Comparison of ENCODE assay signal across 1 cellular context in the genomic region with DNA sequence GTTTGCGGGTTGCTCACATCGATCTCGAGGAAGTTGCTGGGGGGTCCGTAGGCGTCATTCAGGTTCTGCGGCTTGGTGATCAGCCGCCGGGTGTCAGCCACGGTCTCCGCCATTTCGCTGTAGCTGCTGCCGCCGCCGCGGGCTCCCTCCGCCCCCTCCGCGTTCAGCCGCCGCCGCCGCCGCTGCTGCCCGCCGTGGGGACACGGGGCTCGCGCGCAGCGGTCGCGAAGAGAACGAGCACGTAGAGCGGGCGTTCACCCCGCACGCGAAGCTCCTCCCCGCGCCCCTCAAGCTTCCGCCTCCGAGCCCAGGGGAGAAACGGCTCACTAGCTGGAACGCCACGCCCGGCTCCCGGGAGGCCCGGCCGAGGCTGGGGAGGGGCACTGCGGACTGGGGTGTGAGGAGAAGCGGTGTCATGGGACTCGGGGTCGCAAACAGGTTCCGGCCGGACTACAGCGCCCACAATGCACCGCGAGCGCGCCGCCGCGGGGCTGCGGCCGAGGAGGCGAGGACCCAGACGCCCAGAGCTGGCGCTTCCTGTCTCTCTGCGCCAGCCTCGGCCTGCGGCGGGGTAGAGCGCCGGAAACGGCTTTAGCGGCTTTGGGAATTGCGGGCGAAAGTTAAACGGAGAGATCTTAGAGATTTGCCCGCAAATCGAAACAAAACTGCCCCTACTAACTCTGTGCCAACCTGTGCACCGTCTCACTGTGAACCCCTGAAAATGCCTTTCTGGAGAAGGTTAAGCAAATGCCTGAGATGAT.
A peak's percentile ranks its signal among the peaks of the same experiment; 100 is the strongest.
TF ChIP-seq lines count a peak whose summit lies in the region.

A gene (minus strand): TSS at position 232 of the 761 bp plus-strand sequence. CDS start 119 bp downstream, at position 113.

TF ChIP-seq in HepG2, 621 proteins besides CTCF, POLR2A, EP300 and RAD21 (continued from another document and continues in another):
- TF ChIP-seq, protein P1, sequence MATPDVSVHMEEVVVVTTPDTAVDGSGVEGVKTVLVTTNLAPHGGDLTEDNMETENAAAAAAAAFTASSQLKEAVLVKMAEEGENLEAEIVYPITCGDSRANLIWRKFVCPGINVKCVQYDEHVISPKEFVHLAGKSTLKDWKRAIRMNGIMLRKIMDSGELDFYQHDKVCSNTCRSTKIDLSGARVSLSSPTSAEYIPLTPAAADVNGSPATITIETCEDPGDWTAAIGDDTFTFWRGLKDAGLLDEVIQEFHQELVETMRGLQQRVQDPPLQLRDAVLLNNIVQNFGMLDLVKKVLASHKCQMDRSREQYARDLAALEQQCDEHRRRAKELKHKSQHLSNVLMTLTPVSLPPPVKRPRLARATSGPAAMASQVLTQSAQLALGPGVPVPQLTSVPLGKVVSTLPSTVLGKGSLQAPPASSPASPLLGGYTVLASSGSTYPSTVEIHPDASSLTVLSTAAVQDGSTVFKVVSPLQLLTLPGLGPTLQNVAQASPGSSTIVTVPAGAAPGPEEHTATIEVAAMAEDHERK (CRISPR knock-in tag; IDR thresholded peaks at IDR 0.05; ENCODE audit: low read depth): peak; percentile 83
- TF ChIP-seq ELF1 (CRISPR knock-in tag; IDR thresholded peaks at IDR 0.05) (peak; percentile 94), TCF7L2 (IDR thresholded peaks at IDR 0.05; ENCODE audit: low read depth, low read length) (no peak), THYN1 (CRISPR knock-in tag; IDR thresholded peaks at IDR 0.05; ENCODE audit: borderline replicate concordance, low read depth) (no peak), ZNF432 (CRISPR knock-in tag; IDR thresholded peaks at IDR 0.05; ENCODE audit: borderline replicate concordance) (no peak), KDM2A (CRISPR knock-in tag; IDR thresholded peaks at IDR 0.05; ENCODE audit: borderline replicate concordance, low read depth) (peak; percentile 80; the same call in 1 of the 2 replicates), PAWR (CRISPR knock-in tag; IDR thresholded peaks at IDR 0.05; ENCODE audit: borderline replicate concordance) (no peak), ELF4 (CRISPR knock-in tag; IDR thresholded peaks at IDR 0.05; ENCODE audit: borderline replicate concordance) (no peak), ZNF441 (CRISPR knock-in tag; IDR thresholded peaks at IDR 0.05; ENCODE audit: borderline replicate concordance) (no peak), JDP2 (CRISPR knock-in tag; IDR thresholded peaks at IDR 0.05; ENCODE audit: borderline replicate concordance) (no peak), RBM22 (optimal IDR thresholded peaks at IDR 0.05; ENCODE audit: low read length) (no peak), CREB1 (IDR thresholded peaks at IDR 0.05) (peak; percentile 20), CREB1 (CRISPR knock-in tag; IDR thresholded peaks at IDR 0.05) (no peak), ZFY (CRISPR knock-in tag; IDR thresholded peaks at IDR 0.05) (peak; percentile 74), HNRNPUL1 (IDR thresholded peaks at IDR 0.05; ENCODE audit: low read depth, low read length) (no peak), ZNF510 (CRISPR knock-in tag; IDR thresholded peaks at IDR 0.05; ENCODE audit: low read depth) (peak; percentile 30; the same call in 1 of the 2 replicates), NCOA1 (CRISPR knock-in tag; IDR thresholded peaks at IDR 0.05) (peak; percentile 89; the same call in 1 of the 2 replicates), ZNF101 (CRISPR knock-in tag; IDR thresholded peaks at IDR 0.05; ENCODE audit: borderline replicate concordance, low read depth) (no peak), HOXA5 (CRISPR knock-in tag; IDR thresholded peaks at IDR 0.05) (peak; percentile 19; the same call in 1 of the 2 replicates), ZNF83 (CRISPR knock-in tag; IDR thresholded peaks at IDR 0.05; ENCODE audit: borderline replicate concordance) (no peak), KLF9 (CRISPR knock-in tag; IDR thresholded peaks at IDR 0.05; ENCODE audit: low read depth) (no peak), PPARG (CRISPR knock-in tag; conservative IDR thresholded peaks at IDR 0.05) (peak; percentile 35; the same call in 1 of the 2 replicates)
- TF ChIP-seq, protein P2, sequence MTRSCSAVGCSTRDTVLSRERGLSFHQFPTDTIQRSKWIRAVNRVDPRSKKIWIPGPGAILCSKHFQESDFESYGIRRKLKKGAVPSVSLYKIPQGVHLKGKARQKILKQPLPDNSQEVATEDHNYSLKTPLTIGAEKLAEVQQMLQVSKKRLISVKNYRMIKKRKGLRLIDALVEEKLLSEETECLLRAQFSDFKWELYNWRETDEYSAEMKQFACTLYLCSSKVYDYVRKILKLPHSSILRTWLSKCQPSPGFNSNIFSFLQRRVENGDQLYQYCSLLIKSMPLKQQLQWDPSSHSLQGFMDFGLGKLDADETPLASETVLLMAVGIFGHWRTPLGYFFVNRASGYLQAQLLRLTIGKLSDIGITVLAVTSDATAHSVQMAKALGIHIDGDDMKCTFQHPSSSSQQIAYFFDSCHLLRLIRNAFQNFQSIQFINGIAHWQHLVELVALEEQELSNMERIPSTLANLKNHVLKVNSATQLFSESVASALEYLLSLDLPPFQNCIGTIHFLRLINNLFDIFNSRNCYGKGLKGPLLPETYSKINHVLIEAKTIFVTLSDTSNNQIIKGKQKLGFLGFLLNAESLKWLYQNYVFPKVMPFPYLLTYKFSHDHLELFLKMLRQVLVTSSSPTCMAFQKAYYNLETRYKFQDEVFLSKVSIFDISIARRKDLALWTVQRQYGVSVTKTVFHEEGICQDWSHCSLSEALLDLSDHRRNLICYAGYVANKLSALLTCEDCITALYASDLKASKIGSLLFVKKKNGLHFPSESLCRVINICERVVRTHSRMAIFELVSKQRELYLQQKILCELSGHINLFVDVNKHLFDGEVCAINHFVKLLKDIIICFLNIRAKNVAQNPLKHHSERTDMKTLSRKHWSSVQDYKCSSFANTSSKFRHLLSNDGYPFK (CRISPR knock-in tag; IDR thresholded peaks at IDR 0.05; ENCODE audit: borderline replicate concordance): peak; percentile 69; the same call in 1 of the 2 replicates
- TF ChIP-seq, protein P3, sequence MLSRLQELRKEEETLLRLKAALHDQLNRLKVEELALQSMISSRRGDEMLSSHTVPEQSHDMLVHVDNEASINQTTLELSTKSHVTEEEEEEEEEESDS (CRISPR knock-in tag; IDR thresholded peaks at IDR 0.05; ENCODE audit: borderline replicate concordance): no peak; the same call in 1 of the 2 replicates
- TF ChIP-seq, protein P4, sequence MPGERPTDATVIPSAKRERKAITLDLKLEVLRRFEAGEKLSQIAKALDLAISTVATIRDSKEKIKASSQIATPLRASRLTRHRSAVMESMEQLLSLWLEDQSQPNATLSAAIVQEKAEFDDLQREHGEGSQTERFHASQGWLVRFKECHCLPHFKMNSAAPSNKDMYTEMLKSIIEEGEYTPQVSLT (CRISPR knock-in tag; IDR thresholded peaks at IDR 0.05; ENCODE audit: borderline replicate concordance, low read depth): no peak
- TF ChIP-seq, protein P5, sequence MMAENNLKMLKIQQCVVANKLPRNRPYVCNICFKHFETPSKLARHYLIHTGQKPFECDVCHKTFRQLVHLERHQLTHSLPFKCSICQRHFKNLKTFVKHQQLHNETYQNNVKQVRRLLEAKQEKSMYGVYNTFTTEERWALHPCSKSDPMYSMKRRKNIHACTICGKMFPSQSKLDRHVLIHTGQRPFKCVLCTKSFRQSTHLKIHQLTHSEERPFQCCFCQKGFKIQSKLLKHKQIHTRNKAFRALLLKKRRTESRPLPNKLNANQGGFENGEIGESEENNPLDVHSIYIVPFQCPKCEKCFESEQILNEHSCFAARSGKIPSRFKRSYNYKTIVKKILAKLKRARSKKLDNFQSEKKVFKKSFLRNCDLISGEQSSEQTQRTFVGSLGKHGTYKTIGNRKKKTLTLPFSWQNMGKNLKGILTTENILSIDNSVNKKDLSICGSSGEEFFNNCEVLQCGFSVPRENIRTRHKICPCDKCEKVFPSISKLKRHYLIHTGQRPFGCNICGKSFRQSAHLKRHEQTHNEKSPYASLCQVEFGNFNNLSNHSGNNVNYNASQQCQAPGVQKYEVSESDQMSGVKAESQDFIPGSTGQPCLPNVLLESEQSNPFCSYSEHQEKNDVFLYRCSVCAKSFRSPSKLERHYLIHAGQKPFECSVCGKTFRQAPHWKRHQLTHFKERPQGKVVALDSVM (CRISPR knock-in tag; IDR thresholded peaks at IDR 0.05): 0 out of 2 replicates have a peak, but pooled peaks have one; percentile 62
- TF ChIP-seq, protein P6, sequence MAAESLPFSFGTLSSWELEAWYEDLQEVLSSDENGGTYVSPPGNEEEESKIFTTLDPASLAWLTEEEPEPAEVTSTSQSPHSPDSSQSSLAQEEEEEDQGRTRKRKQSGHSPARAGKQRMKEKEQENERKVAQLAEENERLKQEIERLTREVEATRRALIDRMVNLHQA (CRISPR knock-in tag; IDR thresholded peaks at IDR 0.05): no peak
- TF ChIP-seq, protein P7, sequence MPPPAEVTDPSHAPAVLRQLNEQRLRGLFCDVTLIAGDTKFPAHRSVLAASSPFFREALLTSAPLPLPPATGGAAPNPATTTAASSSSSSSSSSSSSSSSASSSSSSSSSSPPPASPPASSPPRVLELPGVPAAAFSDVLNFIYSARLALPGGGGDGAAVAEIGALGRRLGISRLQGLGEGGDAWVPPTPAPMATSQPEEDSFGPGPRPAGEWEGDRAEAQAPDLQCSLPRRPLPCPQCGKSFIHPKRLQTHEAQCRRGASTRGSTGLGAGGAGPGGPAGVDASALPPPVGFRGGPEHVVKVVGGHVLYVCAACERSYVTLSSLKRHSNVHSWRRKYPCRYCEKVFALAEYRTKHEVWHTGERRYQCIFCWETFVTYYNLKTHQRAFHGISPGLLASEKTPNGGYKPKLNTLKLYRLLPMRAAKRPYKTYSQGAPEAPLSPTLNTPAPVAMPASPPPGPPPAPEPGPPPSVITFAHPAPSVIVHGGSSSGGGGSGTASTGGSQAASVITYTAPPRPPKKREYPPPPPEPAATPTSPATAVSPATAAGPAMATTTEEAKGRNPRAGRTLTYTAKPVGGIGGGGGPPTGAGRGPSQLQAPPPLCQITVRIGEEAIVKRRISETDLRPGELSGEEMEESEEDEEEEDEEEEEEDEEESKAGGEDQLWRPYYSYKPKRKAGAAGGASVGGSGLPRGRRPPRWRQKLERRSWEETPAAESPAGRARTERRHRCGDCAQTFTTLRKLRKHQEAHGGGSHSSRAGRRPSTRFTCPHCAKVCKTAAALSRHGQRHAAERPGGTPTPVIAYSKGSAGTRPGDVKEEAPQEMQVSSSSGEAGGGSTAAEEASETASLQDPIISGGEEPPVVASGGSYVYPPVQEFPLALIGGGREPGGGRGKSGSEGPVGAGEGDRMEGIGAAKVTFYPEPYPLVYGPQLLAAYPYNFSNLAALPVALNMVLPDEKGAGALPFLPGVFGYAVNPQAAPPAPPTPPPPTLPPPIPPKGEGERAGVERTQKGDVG (CRISPR knock-in tag; IDR thresholded peaks at IDR 0.05; ENCODE audit: borderline replicate concordance): no peak
- TF ChIP-seq, protein P8, sequence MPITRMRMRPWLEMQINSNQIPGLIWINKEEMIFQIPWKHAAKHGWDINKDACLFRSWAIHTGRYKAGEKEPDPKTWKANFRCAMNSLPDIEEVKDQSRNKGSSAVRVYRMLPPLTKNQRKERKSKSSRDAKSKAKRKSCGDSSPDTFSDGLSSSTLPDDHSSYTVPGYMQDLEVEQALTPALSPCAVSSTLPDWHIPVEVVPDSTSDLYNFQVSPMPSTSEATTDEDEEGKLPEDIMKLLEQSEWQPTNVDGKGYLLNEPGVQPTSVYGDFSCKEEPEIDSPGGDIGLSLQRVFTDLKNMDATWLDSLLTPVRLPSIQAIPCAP (CRISPR knock-in tag; IDR thresholded peaks at IDR 0.05; ENCODE audit: low read depth): no peak
- TF ChIP-seq, protein P9, sequence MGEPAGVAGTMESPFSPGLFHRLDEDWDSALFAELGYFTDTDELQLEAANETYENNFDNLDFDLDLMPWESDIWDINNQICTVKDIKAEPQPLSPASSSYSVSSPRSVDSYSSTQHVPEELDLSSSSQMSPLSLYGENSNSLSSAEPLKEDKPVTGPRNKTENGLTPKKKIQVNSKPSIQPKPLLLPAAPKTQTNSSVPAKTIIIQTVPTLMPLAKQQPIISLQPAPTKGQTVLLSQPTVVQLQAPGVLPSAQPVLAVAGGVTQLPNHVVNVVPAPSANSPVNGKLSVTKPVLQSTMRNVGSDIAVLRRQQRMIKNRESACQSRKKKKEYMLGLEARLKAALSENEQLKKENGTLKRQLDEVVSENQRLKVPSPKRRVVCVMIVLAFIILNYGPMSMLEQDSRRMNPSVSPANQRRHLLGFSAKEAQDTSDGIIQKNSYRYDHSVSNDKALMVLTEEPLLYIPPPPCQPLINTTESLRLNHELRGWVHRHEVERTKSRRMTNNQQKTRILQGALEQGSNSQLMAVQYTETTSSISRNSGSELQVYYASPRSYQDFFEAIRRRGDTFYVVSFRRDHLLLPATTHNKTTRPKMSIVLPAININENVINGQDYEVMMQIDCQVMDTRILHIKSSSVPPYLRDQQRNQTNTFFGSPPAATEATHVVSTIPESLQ (CRISPR knock-in tag; conservative IDR thresholded peaks at IDR 0.05): 0 out of 2 replicates have a peak, but pooled peaks have one; percentile 72
- TF ChIP-seq, protein P10, sequence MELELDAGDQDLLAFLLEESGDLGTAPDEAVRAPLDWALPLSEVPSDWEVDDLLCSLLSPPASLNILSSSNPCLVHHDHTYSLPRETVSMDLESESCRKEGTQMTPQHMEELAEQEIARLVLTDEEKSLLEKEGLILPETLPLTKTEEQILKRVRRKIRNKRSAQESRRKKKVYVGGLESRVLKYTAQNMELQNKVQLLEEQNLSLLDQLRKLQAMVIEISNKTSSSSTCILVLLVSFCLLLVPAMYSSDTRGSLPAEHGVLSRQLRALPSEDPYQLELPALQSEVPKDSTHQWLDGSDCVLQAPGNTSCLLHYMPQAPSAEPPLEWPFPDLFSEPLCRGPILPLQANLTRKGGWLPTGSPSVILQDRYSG (CRISPR knock-in tag; IDR thresholded peaks at IDR 0.05): no peak
- TF ChIP-seq, protein P11, sequence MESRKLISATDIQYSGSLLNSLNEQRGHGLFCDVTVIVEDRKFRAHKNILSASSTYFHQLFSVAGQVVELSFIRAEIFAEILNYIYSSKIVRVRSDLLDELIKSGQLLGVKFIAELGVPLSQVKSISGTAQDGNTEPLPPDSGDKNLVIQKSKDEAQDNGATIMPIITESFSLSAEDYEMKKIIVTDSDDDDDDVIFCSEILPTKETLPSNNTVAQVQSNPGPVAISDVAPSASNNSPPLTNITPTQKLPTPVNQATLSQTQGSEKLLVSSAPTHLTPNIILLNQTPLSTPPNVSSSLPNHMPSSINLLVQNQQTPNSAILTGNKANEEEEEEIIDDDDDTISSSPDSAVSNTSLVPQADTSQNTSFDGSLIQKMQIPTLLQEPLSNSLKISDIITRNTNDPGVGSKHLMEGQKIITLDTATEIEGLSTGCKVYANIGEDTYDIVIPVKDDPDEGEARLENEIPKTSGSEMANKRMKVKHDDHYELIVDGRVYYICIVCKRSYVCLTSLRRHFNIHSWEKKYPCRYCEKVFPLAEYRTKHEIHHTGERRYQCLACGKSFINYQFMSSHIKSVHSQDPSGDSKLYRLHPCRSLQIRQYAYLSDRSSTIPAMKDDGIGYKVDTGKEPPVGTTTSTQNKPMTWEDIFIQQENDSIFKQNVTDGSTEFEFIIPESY (CRISPR knock-in tag; IDR thresholded peaks at IDR 0.05): no peak; the same call in 1 of the 2 replicates
- TF ChIP-seq, protein P12, sequence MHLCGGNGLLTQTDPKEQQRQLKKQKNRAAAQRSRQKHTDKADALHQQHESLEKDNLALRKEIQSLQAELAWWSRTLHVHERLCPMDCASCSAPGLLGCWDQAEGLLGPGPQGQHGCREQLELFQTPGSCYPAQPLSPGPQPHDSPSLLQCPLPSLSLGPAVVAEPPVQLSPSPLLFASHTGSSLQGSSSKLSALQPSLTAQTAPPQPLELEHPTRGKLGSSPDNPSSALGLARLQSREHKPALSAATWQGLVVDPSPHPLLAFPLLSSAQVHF (CRISPR knock-in tag; IDR thresholded peaks at IDR 0.05): 0 out of 2 replicates have a peak, but pooled peaks have one; percentile 26
- TF ChIP-seq, protein P13, sequence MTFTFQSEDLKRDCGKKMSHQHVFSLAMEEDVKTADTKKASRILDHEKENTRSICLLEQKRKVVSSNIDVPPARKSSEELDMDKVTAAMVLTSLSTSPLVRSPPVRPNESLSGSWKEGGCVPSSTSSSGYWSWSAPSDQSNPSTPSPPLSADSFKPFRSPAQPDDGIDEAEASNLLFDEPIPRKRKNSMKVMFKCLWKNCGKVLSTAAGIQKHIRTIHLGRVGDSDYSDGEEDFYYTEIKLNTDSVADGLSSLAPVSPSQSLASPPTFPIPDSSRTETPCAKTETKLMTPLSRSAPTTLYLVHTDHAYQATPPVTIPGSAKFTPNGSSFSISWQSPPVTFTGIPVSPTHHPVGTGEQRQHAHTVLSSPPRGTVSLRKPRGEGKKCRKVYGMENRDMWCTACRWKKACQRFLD (CRISPR knock-in tag; IDR thresholded peaks at IDR 0.05; ENCODE audit: borderline replicate concordance): no peak
